Comparison of ENCODE assay signal across 8 cellular contexts in the genomic region with DNA sequence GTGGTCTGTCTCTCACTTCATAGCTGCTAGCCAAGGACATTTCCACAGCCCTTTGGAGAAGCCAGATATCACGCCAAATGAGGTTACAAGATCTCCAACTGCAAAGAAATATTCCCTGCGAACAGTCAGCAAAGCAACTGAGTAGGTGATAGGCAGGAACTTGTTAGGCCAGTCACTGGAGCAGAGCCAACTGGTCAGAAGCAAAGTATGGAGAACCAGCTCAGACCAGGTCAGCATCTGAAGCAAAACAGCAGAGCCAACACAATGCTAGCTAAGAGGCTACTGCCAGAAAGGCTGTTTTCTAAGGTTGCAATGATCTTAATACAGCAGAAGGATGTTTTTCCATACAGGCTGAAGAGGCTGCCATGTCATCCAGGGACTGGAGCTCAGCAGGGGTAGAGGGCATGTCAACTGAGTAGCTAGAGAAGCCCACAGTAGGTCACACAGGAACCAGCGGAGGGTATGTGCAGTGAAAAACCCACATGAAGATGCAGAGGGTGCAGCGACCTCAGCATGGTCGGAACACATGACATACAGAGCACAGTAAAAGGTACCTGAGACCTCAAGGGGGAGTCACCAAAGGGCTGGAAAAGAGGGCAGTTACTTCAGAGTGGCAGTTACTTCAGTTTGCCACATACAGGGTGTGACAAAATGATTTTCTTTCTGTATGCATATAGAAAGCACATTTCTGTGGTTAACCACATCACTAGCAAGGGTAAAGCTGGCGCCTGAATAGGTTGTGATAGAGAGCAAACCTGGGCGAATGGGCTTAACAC.
DNase-seq lines count a peak whose midpoint lies in the region; ATAC-seq, FAIRE-seq and TF ChIP-seq lines count a peak whose summit lies in the region.
"Had no signal": no experiment of that assay in that cellular context is flagged by ENCODE, and none has a peak within 500 bp of the region (broad histone marks: within the 10 kb centered on the region; RNA-seq: fewer than 3 reads in every experiment).

No MANE protein-coding gene starts in this region.

- peak; percentile 35 for TF ChIP-seq CTCF in Loucy (conservative IDR thresholded peaks at IDR 0.05; ENCODE audit: low read length)

- no peak overlapping the region for H2AFZ ChIP-seq in Loucy (ENCODE audit: low read length)

- H3K27me3 Mint-ChIP-seq in stimulated activated memory B cell treated with anti-CD40 and anti-IgM and Interleukin-4, amounts not matched to agents 10 μg/mL and 1 μg/mL and 100 μg/mL, for 72 hours: no peaks in the 10 kb centered on the region

- DNase-seq in activated CD4-positive, alpha-beta T cell treated with anti-CD3 and anti-CD28 coated beads for 4 hours: peak; percentile 61 to 68
- DNase-seq in central memory CD4-positive, alpha-beta T cell: peak; percentile 88
- no peak for DNase-seq in HTR-8/SVneo (ENCODE audit: insufficient read length, low spot score)
- DNase-seq in NCI-H345 treated with DMSO at 0.1 percent for 48 hours (lab: John Stamatoyannopoulos, UW; ENCODE audit: unreplicated experiment): no peak
- DNase-seq: heart right ventricle had no signal

- H3K9me3 ChIP-seq in Loucy (ENCODE audit: insufficient read depth, low read depth, low read length): no peaks in the 10 kb centered on the region
- H3K9me3 ChIP-seq: heart right ventricle had no signal

- peak overlapping the region; percentile 83 for H3K9ac ChIP-seq in Loucy (ENCODE audit: low read depth, low read length, poor library complexity, severe bottlenecking)

- peak overlapping the region; percentile 57 for H3K4me3 ChIP-seq in Loucy (ENCODE audit: low read length, poor library complexity, severe bottlenecking)
- H3K4me3 ChIP-seq: heart right ventricle had no signal

- H3K27me3 ChIP-seq in Loucy (ENCODE audit: insufficient read depth, low read length, poor library complexity, severe bottlenecking): no peaks in the 10 kb centered on the region
- H3K27me3 ChIP-seq: heart right ventricle had no signal

- peak; percentile 16 for ATAC-seq in stimulated activated memory B cell treated with anti-CD40 and anti-IgM and Interleukin-4, amounts not matched to agents 10 μg/mL and 1 μg/mL and 100 μg/mL, for 72 hours
- ATAC-seq in GM21381 (IDR thresholded peaks at IDR 0.05; ENCODE audit: unreplicated experiment): no peak

- no peaks in the 10 kb centered on the region for H3K4me1 Mint-ChIP-seq in stimulated activated memory B cell treated with anti-CD40 and anti-IgM and Interleukin-4, amounts not matched to agents 10 μg/mL and 1 μg/mL and 100 μg/mL, for 72 hours

- peaks cover 54% of the 10 kb centered on the region for H3K36me3 Mint-ChIP-seq in stimulated activated memory B cell treated with anti-CD40 and anti-IgM and Interleukin-4, amounts not matched to agents 10 μg/mL and 1 μg/mL and 100 μg/mL, for 72 hours

- no peaks in the 10 kb centered on the region for H3K36me3 ChIP-seq in Loucy (ENCODE audit: insufficient read depth, low read length)

- H3K27ac Mint-ChIP-seq in stimulated activated memory B cell treated with anti-CD40 and anti-IgM and Interleukin-4, amounts not matched to agents 10 μg/mL and 1 μg/mL and 100 μg/mL, for 72 hours: no peak overlapping the region

- no peaks in the 10 kb centered on the region for H4K20me1 ChIP-seq in Loucy (ENCODE audit: insufficient read depth, low read length, poor library complexity, severe bottlenecking)

- FAIRE-seq in HTR-8/SVneo (lab: Jason Lieb, UNC): no peak

- H3K79me2 ChIP-seq in Loucy (ENCODE audit: insufficient read depth, low read length): peaks cover 31% of the 10 kb centered on the region; the same call in 1 of the 2 replicates

- H3K4me1 ChIP-seq in Loucy (ENCODE audit: insufficient read depth, low read length, poor library complexity, severe bottlenecking): peaks cover 73% of the 10 kb centered on the region

- H3K4me3 Mint-ChIP-seq in stimulated activated memory B cell treated with anti-CD40 and anti-IgM and Interleukin-4, amounts not matched to agents 10 μg/mL and 1 μg/mL and 100 μg/mL, for 72 hours: no peak overlapping the region

- peak overlapping the region; percentile 78 for H3K4me2 ChIP-seq in Loucy (ENCODE audit: low read depth, low read length, poor library complexity, severe bottlenecking)

- no peaks in the 10 kb centered on the region for H3K9me3 Mint-ChIP-seq in stimulated activated memory B cell treated with anti-CD40 and anti-IgM and Interleukin-4, amounts not matched to agents 10 μg/mL and 1 μg/mL and 100 μg/mL, for 72 hours

- peaks cover 10% of the 10 kb centered on the region for H3F3A ChIP-seq in Loucy (ENCODE audit: low read depth)

- H3K9me2 ChIP-seq in Loucy (replicated peaks; ENCODE audit: low read depth, low read length): no peaks in the 10 kb centered on the region

Comparison
In these comparisons a context has a peak if more than half of its experiments do, and no peak if none do; other contexts are left out.
1. DNase-seq: peak in activated CD4-positive, alpha-beta T cell treated with anti-CD3 and anti-CD28 coated beads for 4 hours (2 of 2) and central memory CD4-positive, alpha-beta T cell (single experiment); none in HTR-8/SVneo (single experiment) and NCI-H345 treated with DMSO at 0.1 percent for 48 hours (single experiment).